In genomic region chr11:2920343-2920742, GRCh38 we compare ENCODE assay signal across 1 cellular context.
TF ChIP-seq lines count a peak whose summit lies in the region.

No MANE protein-coding gene starts in this region.

TF ChIP-seq in K562, 482 proteins besides CTCF, POLR2A, EP300 and RAD21:
- 0 out of 2 replicates have a peak, but pooled peaks have one; percentile 37 for TF ChIP-seq POLR2G (IDR thresholded peaks at IDR 0.05; ENCODE audit: low read depth, low read length)
- TF ChIP-seq, protein P1, sequence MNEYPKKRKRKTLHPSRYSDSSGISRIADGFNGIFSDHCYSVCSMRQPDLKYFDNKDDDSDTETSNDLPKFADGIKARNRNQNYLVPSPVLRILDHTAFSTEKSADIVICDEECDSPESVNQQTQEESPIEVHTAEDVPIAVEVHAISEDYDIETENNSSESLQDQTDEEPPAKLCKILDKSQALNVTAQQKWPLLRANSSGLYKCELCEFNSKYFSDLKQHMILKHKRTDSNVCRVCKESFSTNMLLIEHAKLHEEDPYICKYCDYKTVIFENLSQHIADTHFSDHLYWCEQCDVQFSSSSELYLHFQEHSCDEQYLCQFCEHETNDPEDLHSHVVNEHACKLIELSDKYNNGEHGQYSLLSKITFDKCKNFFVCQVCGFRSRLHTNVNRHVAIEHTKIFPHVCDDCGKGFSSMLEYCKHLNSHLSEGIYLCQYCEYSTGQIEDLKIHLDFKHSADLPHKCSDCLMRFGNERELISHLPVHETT (CRISPR knock-in tag; conservative IDR thresholded peaks at IDR 0.05 in 1 of 2, IDR thresholded peaks at IDR 0.05 in 1 of 2), result no peak
